Comparison of ENCODE assay signal across 1 cellular context in genomic region chr5:132651838-132652476, GRCh38.
TF ChIP-seq lines count a peak whose summit lies in the region.

No MANE protein-coding gene starts in this region.

TF ChIP-seq in K562, 482 proteins besides CTCF, POLR2A, EP300 and RAD21 (continued from another document and continues in another):
- TF ChIP-seq ZBTB40 (IDR thresholded peaks at IDR 0.05) (no peak), ZBTB40 (CRISPR knock-in tag; IDR thresholded peaks at IDR 0.05) (no peak), ARHGAP35 (IDR thresholded peaks at IDR 0.05; ENCODE audit: partially characterized antibody) (no peak), SRSF3 (IDR thresholded peaks at IDR 0.05; ENCODE audit: insufficient read depth, low read length) (no peak), ZNF589 (CRISPR knock-in tag; IDR thresholded peaks at IDR 0.05; ENCODE audit: low read depth) (peak; percentile 61; the same call in 1 of the 2 replicates), ZNF699 (CRISPR knock-in tag; IDR thresholded peaks at IDR 0.05; ENCODE audit: insufficient replicate concordance) (no peak), ZNF212 (CRISPR knock-in tag; IDR thresholded peaks at IDR 0.05) (no peak), NR2C1 (IDR thresholded peaks at IDR 0.05) (0 out of 2 replicates have a peak, but pooled peaks have one; percentile 35), NR2C1 (tag; IDR thresholded peaks at IDR 0.05) (no peak), HBP1 (CRISPR knock-in tag; IDR thresholded peaks at IDR 0.05) (no peak), USF1 (CRISPR knock-in tag; IDR thresholded peaks at IDR 0.05) (no peak), BDP1 (IDR thresholded peaks at IDR 0.05; ENCODE audit: insufficient read depth, insufficient read length) (no peak), BHLHE40 (IDR thresholded peaks at IDR 0.05; ENCODE audit: low read length) (no peak; the same call in 1 of the 2 replicates), UBTF (IDR thresholded peaks at IDR 0.05; ENCODE audit: borderline replicate concordance in 1 of 2, low read depth in 2 of 2, low read length in 2 of 2) (no peak), NFE2L1 (tag; IDR thresholded peaks at IDR 0.05; ENCODE audit: borderline replicate concordance, low read depth) (no peak), ZC3H8 (IDR thresholded peaks at IDR 0.05) (no peak), ATF1 (CRISPR knock-in tag; IDR thresholded peaks at IDR 0.05) (no peak), ATF1 (tag; IDR thresholded peaks at IDR 0.05) (no peak), ZNF395 (CRISPR knock-in tag; IDR thresholded peaks at IDR 0.05) (no peak), TAF9B (IDR thresholded peaks at IDR 0.05; ENCODE audit: partially characterized antibody) (no peak), CREM (IDR thresholded peaks at IDR 0.05; ENCODE audit: low read depth) (peak; percentile 64; the same call in 1 of the 2 replicates), HDGF (IDR thresholded peaks at IDR 0.05) (no peak), ZNF408 (CRISPR knock-in tag; IDR thresholded peaks at IDR 0.05; ENCODE audit: low read depth) (no peak), ZNF12 (CRISPR knock-in tag; IDR thresholded peaks at IDR 0.05) (no peak), MYNN (IDR thresholded peaks at IDR 0.05) (peak; percentile 41; the same call in 1 of the 2 replicates), MYNN (CRISPR knock-in tag; IDR thresholded peaks at IDR 0.05) (no peak), TRIM24 (IDR thresholded peaks at IDR 0.05) (peak; percentile 98), CGGBP1 (CRISPR knock-in tag; IDR thresholded peaks at IDR 0.05) (no peak), NFXL1 (CRISPR knock-in tag; IDR thresholded peaks at IDR 0.05) (no peak), BACH1 (tag; IDR thresholded peaks at IDR 0.05) (no peak), NFIC (IDR thresholded peaks at IDR 0.05) (peak; percentile 95), SNRNP70 (optimal IDR thresholded peaks at IDR 0.05; ENCODE audit: low read depth, low read length) (no peak), HDAC3 (IDR thresholded peaks at IDR 0.05; ENCODE audit: borderline replicate concordance, partially characterized antibody) (peak; percentile 91), BRCA1 (IDR thresholded peaks at IDR 0.05) (no peak), BRCA1 (CRISPR knock-in tag; IDR thresholded peaks at IDR 0.05) (no peak), PHF20 (IDR thresholded peaks at IDR 0.05; ENCODE audit: partially characterized antibody) (no peak), COPS2 (conservative IDR thresholded peaks at IDR 0.05) (no peak), CSDE1 (IDR thresholded peaks at IDR 0.05) (no peak), TSHZ1 (CRISPR knock-in tag; IDR thresholded peaks at IDR 0.05) (no peak), ZKSCAN1 (IDR thresholded peaks at IDR 0.05; ENCODE audit: low read depth, low read length) (no peak), HDAC2 (IDR thresholded peaks at IDR 0.05) (0 out of 2 replicates have a peak, but pooled peaks have one; percentile 75), ZMIZ1 (IDR thresholded peaks at IDR 0.05; ENCODE audit: low read depth in 2 of 2, low read length in 2 of 2) (peak in 1 of 2 experiments; percentile 99; a peak in 2 of 4 replicates), ASH1L (IDR thresholded peaks at IDR 0.05; ENCODE audit: borderline replicate concordance, low read depth, partially characterized antibody) (no peak)
